In genomic region chr22:48849963-48850657, GRCh38 we compare ENCODE assay signal across 19 cellular contexts.
"Had no signal": no experiment of that assay in that cellular context is flagged by ENCODE, and none has a peak within 500 bp of the region (broad histone marks: within the 10 kb centered on the region; RNA-seq: fewer than 3 reads in every experiment).

No MANE protein-coding gene starts in this region.

- FAIRE-seq: astrocyte, colon, frontal cortex, islet of Langerhans, TTC549 had no signal

- H3K27ac Mint-ChIP-seq: activated CD8-positive, alpha-beta memory T cell treated with anti-CD3 and anti-CD28 coated beads, Interleukin-2, amount 10 ng/mL, durations not matched to agents 7 days and 5 days; activated naive CD8-positive, alpha-beta T cell treated with anti-CD3 and anti-CD28 coated beads, Interleukin-2, amount 50 U/mL, for 24 hours; nephron had no signal

- H3K27me3 Mint-ChIP-seq: activated CD8-positive, alpha-beta memory T cell treated with anti-CD3 and anti-CD28 coated beads, Interleukin-2, amount 10 ng/mL, durations not matched to agents 7 days and 5 days had no signal

- H3K36me3 ChIP-seq: cardiac muscle cell, heart right ventricle, uterus had no signal

- DNase-seq: activated CD4-positive, alpha-beta T cell treated with anti-CD3 and anti-CD28 coated beads, Interleukin-2, amount 50 U/mL, for 4 hours; activated CD8-positive, alpha-beta memory T cell treated with anti-CD3 and anti-CD28 coated beads, Interleukin-2, amount 10 ng/mL, durations not matched to agents 7 days and 5 days; activated naive CD4-positive, alpha-beta T cell; activated naive CD8-positive, alpha-beta T cell treated with anti-CD3 and anti-CD28 coated beads, Interleukin-2, amount 50 U/mL, for 24 hours; activated T-cell treated with anti-CD3 and anti-CD28 coated beads, Interleukin-2, amount 50 U/mL, for 4 hours; heart right ventricle; mesenchymal stem cell; stimulated activated CD4-positive, alpha-beta T cell treated with anti-CD3 and anti-CD28 coated beads, Interleukin-4, amount 100 ng/mL, for 4 hours; T-helper 2 cell; uterus had no signal

- H3K27ac ChIP-seq: cardiac muscle cell, heart right ventricle, uterus had no signal

- ATAC-seq: activated CD4-positive, CD25-positive, alpha-beta regulatory T cell treated with anti-CD3 and anti-CD28 coated beads, Interleukin-2, amount 50 U/mL, for 24 hours; activated CD8-positive, alpha-beta memory T cell treated with anti-CD3 and anti-CD28 coated beads, Interleukin-2, amount 10 ng/mL, durations not matched to agents 7 days and 5 days; activated naive CD8-positive, alpha-beta T cell treated with anti-CD3 and anti-CD28 coated beads, Interleukin-2, amount 50 U/mL, for 24 hours; activated T-cell treated with anti-CD3 and anti-CD28 coated beads, Interleukin-2, amount 50 U/mL, for 4 hours; left lobe of liver had no signal

- H3K4me1 Mint-ChIP-seq: activated naive CD8-positive, alpha-beta T cell treated with anti-CD3 and anti-CD28 coated beads, Interleukin-2, amount 50 U/mL, for 24 hours had no signal

- H3K4me3 ChIP-seq: cardiac muscle cell, heart right ventricle, uterus had no signal

- H3K27me3 ChIP-seq: cardiac muscle cell, uterus had no signal

- H3K9me3 ChIP-seq: heart right ventricle, uterus had no signal

- H3K9me3 Mint-ChIP-seq: activated naive CD8-positive, alpha-beta T cell treated with anti-CD3 and anti-CD28 coated beads, Interleukin-2, amount 50 U/mL, for 24 hours; activated T-cell treated with anti-CD3 and anti-CD28 coated beads, Interleukin-2, amount 50 U/mL, for 4 hours; nephron had no signal

- H3K4me1 ChIP-seq: heart right ventricle, uterus had no signal

- H3K36me3 Mint-ChIP-seq: activated CD8-positive, alpha-beta memory T cell treated with anti-CD3 and anti-CD28 coated beads, Interleukin-2, amount 10 ng/mL, durations not matched to agents 7 days and 5 days had no signal

- H3K4me3 Mint-ChIP-seq: activated CD8-positive, alpha-beta memory T cell treated with anti-CD3 and anti-CD28 coated beads, Interleukin-2, amount 10 ng/mL, durations not matched to agents 7 days and 5 days; activated naive CD8-positive, alpha-beta T cell treated with anti-CD3 and anti-CD28 coated beads, Interleukin-2, amount 50 U/mL, for 24 hours; activated T-cell treated with anti-CD3 and anti-CD28 coated beads, Interleukin-2, amount 50 U/mL, for 4 hours; nephron had no signal
